ENCODE assay signal across 16 cellular contexts in genomic region chr1:162674018-162674608, GRCh38. TPM values are rescaled to one million over a fixed set of nuclear protein-coding genes. Genes with fewer than 3 reads are reported as not detected.
DNase-seq lines count a peak whose midpoint lies in the region; ATAC-seq, FAIRE-seq and TF ChIP-seq lines count a peak whose summit lies in the region.
"Had no signal": no experiment of that assay in that cellular context is flagged by ENCODE, and none has a peak within 500 bp of the region (broad histone marks: within the 10 kb centered on the region; RNA-seq: fewer than 3 reads in every experiment).

No MANE protein-coding gene starts in this region.

- H2AK5ac ChIP-seq in IMR-90 (ENCODE audit: low read depth, low read length) (no peak overlapping the region), mesenchymal stem cell (ENCODE audit: low read length, severe bottlenecking) (no peak overlapping the region)

- no TSS peak for BruUV-seq in A673 (replicated peaks; lab: Mats Ljungman, UMichigan)
- BruUV-seq in IMR-90 (replicated peaks; lab: Mats Ljungman, UMichigan) = no TSS peak

- CTCF ChIA-PET in A673 (lab: Charles Lee) = no interaction called here
- CTCF ChIA-PET in IMR-90 (lab: Yijun Ruan, JAX) = no interaction called here

- dilution Hi-C loops in IMR-90 (cut with HindIII; ENCODE audit: low sequenced_read_pairs, unreplicated experiment) = no loop called here

- no peak for TF ChIP-seq RAD21 in IMR-90 (IDR thresholded peaks at IDR 0.05; ENCODE audit: low read length)

- no peak overlapping the region for H3K4me2 ChIP-seq in IMR-90 (ENCODE audit: low read depth, low read length)
- H3K4me2 ChIP-seq in mesenchymal stem cell (ENCODE audit: low read length, poor library complexity, severe bottlenecking) = no peak overlapping the region

- H4K20me1 ChIP-seq in IMR-90 (ENCODE audit: insufficient read depth, low read length) = peaks cover 69% of the 10 kb centered on the region; the same call in 1 of the 2 replicates

- H2BK20ac ChIP-seq in IMR-90 (ENCODE audit: low read depth, low read length) = no peak overlapping the region

- H3K56ac ChIP-seq in IMR-90 (ENCODE audit: extremely low read depth, insufficient read depth, low read length) = no peak overlapping the region

- DNase-seq in A673 (ENCODE audit: low spot score) (peak; percentile 60), IMR-90 (peak; percentile 70), bronchial epithelial cell (ENCODE audit: low read depth) (peak; percentile 28), mesenchymal stem cell (peak; percentile 67), DMS 273 treated with DMSO at 0.1 percent for 48 hours (lab: John Stamatoyannopoulos, UW) (no peak), C1 segment of cervical spinal cord (lab: John Stamatoyannopoulos, UW) (no peak)
- no peak for DNase-seq in activated CD4-positive, alpha-beta T cell treated with anti-CD3 and anti-CD28 coated beads for 4 hours
- DNase-seq: activated gamma-delta T cell treated with Interleukin-2 at 50 U/mL for 16 hours; left lung; NCI-H2029; posterior cingulate gyrus; RPMI8226; stimulated activated naive CD8-positive, alpha-beta T cell treated with anti-CD3 and anti-CD28 coated beads, Interleukin-15, Interleukin-2, amounts not matched to agents 100 U/mL and 50 U/mL, for 24 hours had no signal

- H2BK12ac ChIP-seq in mesenchymal stem cell (ENCODE audit: low read length in 2 of 2) = no peak overlapping the region

- H3K4me1 ChIP-seq in A673 (ENCODE audit: insufficient read depth, low read length, poor library complexity, severe bottlenecking) (peaks cover 76% of the 10 kb centered on the region), IMR-90 (ENCODE audit: control insufficient read depth, insufficient read depth, low read length) (peaks cover 22% of the 10 kb centered on the region), mesenchymal stem cell (ENCODE audit: control insufficient read depth, insufficient read depth, low read depth, low read length) (peaks cover 12% of the 10 kb centered on the region)

- H4K8ac ChIP-seq in IMR-90 (ENCODE audit: low read depth in 2 of 2, low read length in 2 of 2) (no peak overlapping the region), mesenchymal stem cell (ENCODE audit: low read length) (no peak overlapping the region)

- TF ChIP-seq CTCF in A673 (conservative IDR thresholded peaks at IDR 0.05; ENCODE audit: low read depth, low read length) (no peak), IMR-90 (conservative IDR thresholded peaks at IDR 0.05; ENCODE audit: low read depth, low read length) (no peak), bronchial epithelial cell (IDR thresholded peaks at IDR 0.05; ENCODE audit: insufficient read depth, low read length, severe bottlenecking) (no peak)

- H3K79me1 ChIP-seq in IMR-90 (ENCODE audit: low read depth in 1 of 2, low read length in 2 of 2) = peaks cover 54 to 91% of the 10 kb centered on the region in 2 experiments
- peaks cover 15% of the 10 kb centered on the region for H3K79me1 ChIP-seq in mesenchymal stem cell (replicated peaks; ENCODE audit: low read length, poor library complexity, severe bottlenecking)

- H3K36me3 ChIP-seq in A673 (ENCODE audit: insufficient read depth, low read length, poor library complexity, severe bottlenecking) (peaks cover 9% of the 10 kb centered on the region), IMR-90 (ENCODE audit: control insufficient read depth, insufficient read depth, low read length) (peaks cover 10% of the 10 kb centered on the region), bronchial epithelial cell (ENCODE audit: control insufficient read depth, insufficient read depth, low read length) (no peaks in the 10 kb centered on the region), mesenchymal stem cell (ENCODE audit: control insufficient read depth in 1 of 2, insufficient read depth in 2 of 2, low read depth in 1 of 2, low read length in 2 of 2) (peaks cover 0 to 21% of the 10 kb centered on the region in 2 experiments)
- H3K36me3 ChIP-seq: left lung had no signal

- H2BK120ac ChIP-seq in IMR-90 (ENCODE audit: low read depth, low read length) (0 out of 2 replicates have a peak overlapping the region, but pooled peaks have one; percentile 9), mesenchymal stem cell (ENCODE audit: low read depth, low read length) (no peak overlapping the region)

- no peak overlapping the region for H3K4me3 ChIP-seq in A673 (ENCODE audit: low read depth, low read length, poor library complexity, severe bottlenecking)
- H3K4me3 ChIP-seq in IMR-90 (ENCODE audit: insufficient read depth, low read depth, low read length) = no peak overlapping the region
- H3K4me3 ChIP-seq in bronchial epithelial cell (ENCODE audit: low read depth, low read length) = no peak overlapping the region
- H3K4me3 ChIP-seq in mesenchymal stem cell (ENCODE audit: insufficient read depth in 1 of 2, low read depth in 1 of 2, low read length in 2 of 2) = peak overlapping the region in 1 of 2 experiments; percentile 15
- H3K4me3 ChIP-seq: left lung had no signal

- H2BK5ac ChIP-seq in IMR-90 (ENCODE audit: low read depth, low read length, poor library complexity, severe bottlenecking) = peak overlapping the region; percentile 73
- H2BK5ac ChIP-seq in mesenchymal stem cell (ENCODE audit: low read depth, low read length, poor library complexity, severe bottlenecking) = no peak overlapping the region

- in situ Hi-C loops in IMR-90 (cut with MboI; ENCODE audit: low sequenced_read_pairs) = no loop called here

- H3K9ac ChIP-seq in IMR-90 (ENCODE audit: low read depth, low read length) (no peak overlapping the region), mesenchymal stem cell (ENCODE audit: low read length) (peak overlapping the region; percentile 64)

- H4K91ac ChIP-seq in IMR-90 (ENCODE audit: insufficient read depth, low read depth, low read length) = no peak overlapping the region
- H4K91ac ChIP-seq in mesenchymal stem cell (ENCODE audit: low read length) = no peak overlapping the region

- POLR2A ChIA-PET in A673 (lab: Charles Lee; ENCODE audit: low non-redundant PET) (interaction anchor here (0.6 kb wide), 1 partner anchor 611 kb away, joined by 4 read pairs; no protein-coding TSS in a partner anchor), IMR-90 (lab: Charles Lee; ENCODE audit: unreplicated experiment) (no interaction called here)

- intact Hi-C loops in A673 (cut with micrococcal nuclease; ENCODE audit: unreplicated experiment) (no loop called here), IMR-90 (cut with micrococcal nuclease) (no loop called here)

- H3K18ac ChIP-seq in IMR-90 (ENCODE audit: low read depth, low read length) (no peak overlapping the region), mesenchymal stem cell (ENCODE audit: low read depth in 1 of 2, low read length in 2 of 2) (no peak overlapping the region)

- no peak for TF ChIP-seq POLR2A in IMR-90 (IDR thresholded peaks at IDR 0.05; ENCODE audit: low read depth, low read length)

- H3K27me3 ChIP-seq in A673 (replicated peaks; ENCODE audit: insufficient read depth, low read depth, low read length, poor library complexity) (no peaks in the 10 kb centered on the region), IMR-90 (ENCODE audit: control insufficient read depth, insufficient read depth, low read length) (no peaks in the 10 kb centered on the region), bronchial epithelial cell (ENCODE audit: control insufficient read depth, insufficient read depth, low read length) (no peaks in the 10 kb centered on the region), mesenchymal stem cell (ENCODE audit: control insufficient read depth in 1 of 2, insufficient read depth in 1 of 2, low read length in 2 of 2) (no peaks in the 10 kb centered on the region)
- H3K27me3 ChIP-seq: left lung had no signal

- FAIRE-seq in bronchial epithelial cell (lab: Jason Lieb, UNC) = no peak
- FAIRE-seq: GM18507, GM19239 had no signal

- H3K27ac ChIP-seq in A673 (ENCODE audit: low read depth, low read length, poor library complexity, severe bottlenecking) = peak overlapping the region; percentile 56
- no peak overlapping the region for H3K27ac ChIP-seq in IMR-90 (ENCODE audit: insufficient read depth, low read length)
- H3K27ac ChIP-seq in mesenchymal stem cell (ENCODE audit: low read length, poor library complexity, severe bottlenecking) = peak overlapping the region; percentile 59
- H3K27ac ChIP-seq: left lung had no signal

- no peak overlapping the region for H2AK9ac ChIP-seq in IMR-90 (replicated peaks; ENCODE audit: low read depth, low read length, poor library complexity)

- H3K4ac ChIP-seq in IMR-90 (ENCODE audit: low read depth, low read length) (no peak overlapping the region), mesenchymal stem cell (ENCODE audit: low read depth in 1 of 2, low read length in 2 of 2) (no peak overlapping the region)

- H3K14ac ChIP-seq in IMR-90 (replicated peaks; ENCODE audit: low read depth, low read length) = peak overlapping the region; percentile 60
- no peak overlapping the region for H3K14ac ChIP-seq in mesenchymal stem cell (ENCODE audit: low read length in 2 of 2)

- H3K9me1 ChIP-seq in IMR-90 (ENCODE audit: insufficient read depth, low read length) = peaks cover 28% of the 10 kb centered on the region

- H3K9me3 ChIP-seq in A673 (ENCODE audit: low read depth, low read length, poor library complexity, severe bottlenecking) = no peaks in the 10 kb centered on the region
- H3K9me3 ChIP-seq in IMR-90 (ENCODE audit: control insufficient read depth, insufficient read depth, low read length) = peaks cover 1% of the 10 kb centered on the region; the same call in 1 of the 2 replicates
- no peaks in the 10 kb centered on the region for H3K9me3 ChIP-seq in mesenchymal stem cell (ENCODE audit: control insufficient read depth, low read length)
- H3K9me3 ChIP-seq: left lung had no signal

- H2AFZ ChIP-seq in IMR-90 (replicated peaks; ENCODE audit: low read length, poor library complexity) (no peak overlapping the region), mesenchymal stem cell (ENCODE audit: low read depth, low read length) (no peak overlapping the region)

- H3K23ac ChIP-seq in IMR-90 (ENCODE audit: low read depth, low read length) = no peak overlapping the region
- no peak overlapping the region for H3K23ac ChIP-seq in mesenchymal stem cell (ENCODE audit: low read length in 2 of 2)

- H2BK15ac ChIP-seq in IMR-90 (ENCODE audit: low read depth, low read length) (no peak overlapping the region), mesenchymal stem cell (ENCODE audit: low read depth, poor library complexity, severe bottlenecking) (no peak overlapping the region)

- no peak; the same call in 1 of the 2 replicates for ATAC-seq in IMR-90 (ENCODE audit: low read depth)
- ATAC-seq in GM19395 (IDR thresholded peaks at IDR 0.05; ENCODE audit: unreplicated experiment) = no peak
- ATAC-seq: left lung; stimulated activated naive CD8-positive, alpha-beta T cell treated with anti-CD3 and anti-CD28 coated beads, Interleukin-15, Interleukin-2, amounts not matched to agents 100 U/mL and 50 U/mL, for 24 hours had no signal

- H4K5ac ChIP-seq in IMR-90 (ENCODE audit: low read depth, low read length) = no peak overlapping the region

- no CpG with 5 or more reads among the region's 2 CpGs for WGBS in IMR-90 (ENCODE audit: extremely low coverage in 2 of 2, insufficient read length in 1 of 2), 2 experiments
- 39% methylated on average over 1 of the region's 2 CpGs for WGBS in mesenchymal stem cell

RNA-seq across cellular contexts. Expression of gene DDR2, which starts 41.8 kb away (rescaled TPM):
- 121 and 145 TPM in 2 replicates for total RNA-seq in A673 (2021)
- 194 and 245 TPM in 2 replicates for total RNA-seq in IMR-90 (2012; rRNA removed)
- polyA plus RNA-seq in IMR-90 (2012; rRNA removed) = 64.3 and 66.1 TPM in 2 replicates
- polyA plus RNA-seq in IMR-90 (2012; cell fraction: cytosol; rRNA removed) = 30.4 and 36.7 TPM in 2 replicates
- 28.4 and 79.2 TPM in 2 replicates for polyA plus RNA-seq in IMR-90 (2012; cell fraction: nucleus; rRNA removed; ENCODE audit: low replicate concordance)
- 1.5 and 4.7 TPM in 2 replicates for total RNA-seq in bronchial epithelial cell
- polyA plus RNA-seq in mesenchymal stem cell (2013, experiment 1 of 2) = 25.2 TPM
- 23.9 TPM for polyA plus RNA-seq in mesenchymal stem cell (2013, experiment 2 of 2)

Comparison
In these comparisons a context has a peak if more than half of its experiments do, and no peak if none do; other contexts are left out.
1. DNase-seq: peak in A673 (single experiment), IMR-90 (single experiment), bronchial epithelial cell (single experiment) and mesenchymal stem cell (single experiment); none in activated CD4-positive, alpha-beta T cell treated with anti-CD3 and anti-CD28 coated beads for 4 hours (0 of 2), DMS 273 treated with DMSO at 0.1 percent for 48 hours (single experiment) and C1 segment of cervical spinal cord (0 of 14).
2. RNA of gene DDR2, which starts 41.8 kb away (total RNA-seq): 194 to 245 TPM in IMR-90 and 121 to 145 TPM in A673; 1.5 to 4.7 TPM in bronchial epithelial cell; every median in the first group is over 10 times any median in the second.